1 cellular context compared by ENCODE assay signal in the genomic region with DNA sequence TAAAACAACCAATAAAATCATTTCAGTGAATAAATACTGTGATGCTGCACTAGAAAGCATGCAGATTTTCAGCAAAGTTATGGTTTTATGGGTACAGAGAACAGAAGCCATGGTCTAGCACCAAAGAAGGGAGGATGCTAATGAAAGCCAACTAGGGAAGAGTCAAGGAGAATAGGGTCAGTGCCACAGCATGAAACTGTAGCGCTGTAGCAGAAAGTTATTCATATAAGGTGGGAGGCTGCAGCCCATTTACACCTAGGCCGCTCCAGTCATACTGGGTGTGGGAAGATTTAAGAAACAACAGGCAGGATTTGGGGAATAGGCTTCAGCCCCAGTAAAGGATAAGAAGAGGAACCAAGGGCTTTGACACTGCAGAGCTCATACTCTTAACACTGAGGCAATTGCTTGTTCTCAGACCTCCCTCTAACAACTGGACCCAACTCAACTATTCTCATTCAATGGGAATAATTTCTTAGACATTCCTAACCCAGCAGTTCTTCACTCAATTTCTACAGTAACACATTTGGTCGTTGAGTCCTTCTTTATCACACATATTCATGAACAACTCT.
TF ChIP-seq lines count a peak whose summit lies in the region.

No MANE protein-coding gene starts in this region.

TF ChIP-seq in GM12891, 5 proteins besides CTCF, POLR2A, EP300 and RAD21:
- TF ChIP-seq PAX5 (IDR thresholded peaks at IDR 0.05; ENCODE audit: insufficient read depth, low read length, severe bottlenecking) (no peak), SPI1 (IDR thresholded peaks at IDR 0.05; ENCODE audit: low read depth, low read length) (no peak), TAF1 (IDR thresholded peaks at IDR 0.05; ENCODE audit: low read depth, low read length) (no peak), POLR2AphosphoS5 (IDR thresholded peaks at IDR 0.05; ENCODE audit: low read depth, low read length) (no peak), POU2F2 (IDR thresholded peaks at IDR 0.05; ENCODE audit: low read depth, low read length) (no peak)
